In genomic region chr19:53785196-53785889, GRCh38 we compare ENCODE assay signal across 22 cellular contexts. TPM values are rescaled to one million over a fixed set of nuclear protein-coding genes. Genes with fewer than 3 reads are reported as not detected.
DNase-seq lines count a peak whose midpoint lies in the region; ATAC-seq and TF ChIP-seq lines count a peak whose summit lies in the region.
"Had no signal": no experiment of that assay in that cellular context is flagged by ENCODE, and none has a peak within 500 bp of the region (broad histone marks: within the 10 kb centered on the region; RNA-seq: fewer than 3 reads in every experiment).

No MANE protein-coding gene starts in this region.

- POLR2A ChIA-PET in HCT116 (lab: Charles Lee), result no interaction called here

- TF ChIP-seq RAD21 in HCT116 (IDR thresholded peaks at IDR 0.05; ENCODE audit: low read depth), result no peak

- H3K9ac ChIP-seq in BLaER1 (no peak overlapping the region), HCT116 (ENCODE audit: low read length) (no peak overlapping the region)

- H3K9me3 Mint-ChIP-seq in dendritic cell treated with granulocyte-macrophage colony-stimulating factor and Interleukin-4, amounts not matched to agents 40 ng/mL and 50 ng/mL, for 4 days, result no peaks in the 10 kb centered on the region

- H3K9me2 ChIP-seq in HCT116 (ENCODE audit: insufficient read depth), result no peaks in the 10 kb centered on the region

- RAD21 ChIA-PET in HCT116 (lab: Charles Lee; ENCODE audit: low non-redundant PET in 1 of 2, low total read pairs in 2 of 2, uncharacterized antibody in 2 of 2, unreplicated experiment in 2 of 2), result no interaction called here

- 46 to 59% methylated on average over 11 of the region's 11 CpGs for WGBS in esophagus squamous epithelium, 2 donors

- H3K9me3 ChIP-seq in BLaER1 (no peaks in the 10 kb centered on the region), HCT116 (ENCODE audit: control insufficient read depth in 1 of 2, insufficient read depth in 1 of 2, low read depth in 1 of 2, low read length in 2 of 2) (no peaks in the 10 kb centered on the region), esophagus squamous epithelium (no peaks in the 10 kb centered on the region)
- H3K9me3 ChIP-seq: SJCRH30 had no signal

- intact Hi-C loops in HCT116 (cut with micrococcal nuclease), result no loop called here
- intact Hi-C loops in dendritic cell treated with granulocyte-macrophage colony-stimulating factor and Interleukin-4, amounts not matched to agents 40 ng/mL and 50 ng/mL, for 4 days (cut with micrococcal nuclease), result no loop called here
- intact Hi-C loops in esophagus squamous epithelium (cut with DNase I), result no loop called here

- TF ChIP-seq CTCF in HCT116 (IDR thresholded peaks at IDR 0.05 in 2 of 3, conservative IDR thresholded peaks at IDR 0.05 in 1 of 3; ENCODE audit: borderline replicate concordance in 1 of 3, insufficient read depth in 1 of 3, low read depth in 2 of 3, low read length in 2 of 3), result no peak
- no peak for TF ChIP-seq CTCF in esophagus squamous epithelium (IDR thresholded peaks at IDR 0.05)

- peak overlapping the region; percentile 9 for H3K4me3 Mint-ChIP-seq in dendritic cell treated with granulocyte-macrophage colony-stimulating factor and Interleukin-4, amounts not matched to agents 40 ng/mL and 50 ng/mL, for 4 days
- H3K4me3 Mint-ChIP-seq: HFFc6 had no signal

- no peaks in the 10 kb centered on the region for H3K79me2 ChIP-seq in HCT116 (ENCODE audit: insufficient read depth, low read length)

- CTCF ChIA-PET in HCT116 (lab: Charles Lee), result no interaction called here

- H2AFZ ChIP-seq in HCT116 (ENCODE audit: low read depth, low read length, poor library complexity, severe bottlenecking), result no peak overlapping the region

- TF ChIP-seq POLR2A in HCT116 (IDR thresholded peaks at IDR 0.05; ENCODE audit: borderline replicate concordance, extremely low read depth, insufficient read depth, insufficient read length) (no peak), esophagus squamous epithelium (IDR thresholded peaks at IDR 0.05) (no peak)

- no peak overlapping the region for H3K27ac Mint-ChIP-seq in dendritic cell treated with granulocyte-macrophage colony-stimulating factor and Interleukin-4, amounts not matched to agents 40 ng/mL and 50 ng/mL, for 4 days
- H3K27ac Mint-ChIP-seq: HFFc6 had no signal

- peaks cover 31% of the 10 kb centered on the region for H3K27me3 Mint-ChIP-seq in dendritic cell treated with granulocyte-macrophage colony-stimulating factor and Interleukin-4, amounts not matched to agents 40 ng/mL and 50 ng/mL, for 4 days

- no TSS peak for BruUV-seq in HCT116 (replicated peaks; lab: Mats Ljungman, UMichigan)

- no peaks in the 10 kb centered on the region for H3K36me3 Mint-ChIP-seq in dendritic cell treated with granulocyte-macrophage colony-stimulating factor and Interleukin-4, amounts not matched to agents 40 ng/mL and 50 ng/mL, for 4 days (ENCODE audit: low read depth)

- peak; percentile 66 for ATAC-seq in HCT116

- H3K36me3 ChIP-seq in BLaER1, result no peaks in the 10 kb centered on the region
- H3K36me3 ChIP-seq in HCT116 (ENCODE audit: control insufficient read depth in 1 of 2, insufficient read depth in 2 of 2, low read length in 2 of 2), result no peaks in the 10 kb centered on the region
- no peaks in the 10 kb centered on the region for H3K36me3 ChIP-seq in esophagus squamous epithelium
- H3K36me3 ChIP-seq: SJCRH30 had no signal

- H3K4me1 ChIP-seq in BLaER1, result peaks cover 21% of the 10 kb centered on the region
- H3K4me1 ChIP-seq in HCT116 (ENCODE audit: control insufficient read depth in 1 of 2, insufficient read depth in 2 of 2, low read length in 2 of 2), result peaks cover 0 to 11% of the 10 kb centered on the region in 2 experiments; a peak in 1 of 4 replicates
- H3K4me1 ChIP-seq in esophagus squamous epithelium, result no peaks in the 10 kb centered on the region
- H3K4me1 ChIP-seq: SJCRH30 had no signal

- H3K4me2 ChIP-seq in BLaER1, result peak overlapping the region; percentile 74
- H3K4me2 ChIP-seq in HCT116 (ENCODE audit: low read length), result peak overlapping the region; percentile 40

- H3K27me3 ChIP-seq in BLaER1 (no peaks in the 10 kb centered on the region), HCT116 (ENCODE audit: insufficient read depth, low read length) (no peaks in the 10 kb centered on the region), esophagus squamous epithelium (peaks cover 0 to 6% (median 0%) of the 10 kb centered on the region in 4 donors)
- H3K27me3 ChIP-seq: SJCRH30 had no signal

- H3K4me3 ChIP-seq in BLaER1 (peak overlapping the region; percentile 19; the same call in 1 of the 2 replicates), HCT116 (replicated peaks in 1 of 2; ENCODE audit: low read depth in 1 of 2, low read length in 2 of 2) (no peak overlapping the region), esophagus squamous epithelium (no peak overlapping the region)
- H3K4me3 ChIP-seq: SJCRH30 had no signal

- peaks cover 12% of the 10 kb centered on the region for H3K4me1 Mint-ChIP-seq in dendritic cell treated with granulocyte-macrophage colony-stimulating factor and Interleukin-4, amounts not matched to agents 40 ng/mL and 50 ng/mL, for 4 days (ENCODE audit: low read depth)

- H3K27ac ChIP-seq in BLaER1 (peak overlapping the region; percentile 29; the same call in 1 of the 2 replicates), HCT116 (ENCODE audit: low read depth, low read length) (no peak overlapping the region), esophagus squamous epithelium (no peak overlapping the region)
- H3K27ac ChIP-seq: C4-2B, SJCRH30 had no signal

- no peak for DNase-seq in HCT116 (ENCODE audit: low read depth, low spot score)
- peak; percentile 25 for DNase-seq in kidney tubule cell (ENCODE audit: low spot score)
- DNase-seq in stimulated activated CD8-positive, alpha-beta memory T cell treated with anti-CD3 and anti-CD28 coated beads, Interleukin-4, amount 100 ng/mL, for 48 hours, result no peak
- DNase-seq in esophagus squamous epithelium (lab: John Stamatoyannopoulos, UW), result no peak
- no peak for DNase-seq in H4 (ENCODE audit: low spot score)
- no peak for DNase-seq in DMS 273 treated with DMSO at 0.1 percent for 48 hours (lab: John Stamatoyannopoulos, UW)
- DNase-seq: COR-L47, DMS53, HFFc6, Karpas-422, NCI-H1417, NCI-H1930, NCI-H2171, NCI-H82, RPMI8226, SJCRH30 had no signal

- H4K20me1 ChIP-seq in BLaER1, result no peaks in the 10 kb centered on the region
- no peaks in the 10 kb centered on the region for H4K20me1 ChIP-seq in HCT116 (ENCODE audit: insufficient read depth)

TF ChIP-seq in HCT116, 20 proteins besides CTCF, POLR2A, EP300 and RAD21:
- no peak for TF ChIP-seq POLR2AphosphoS5 (IDR thresholded peaks at IDR 0.05; ENCODE audit: low read depth, low read length)
TF ChIP-seq in HCT116: peak in this region for 0.

RNA-seq across cellular contexts. Expression of gene NLRP12, which starts 38.8 kb away (rescaled TPM):
- total RNA-seq in HCT116 (2021; ENCODE audit: unreplicated experiment), result 0.25 TPM
- 0.26 and 0.29 TPM in 2 replicates for polyA plus RNA-seq in HCT116 (2012)
- under 1 TPM in 2 of 4 donors, not detected in 2; 0.19 to 0.59 TPM for total RNA-seq in esophagus squamous epithelium
- total RNA-seq in H4 (2014; rRNA removed; shearing (Covaris generic)), result 0.31 and 0.37 TPM in 2 replicates
- total RNA-seq: A172, G401, HFFc6, NCI-H460, SJCRH30 had no signal
